ENCODE assay signal across 20 cellular contexts in genomic region chr16:69909760-69910159, GRCh38.
"Had no signal": no experiment of that assay in that cellular context is flagged by ENCODE, and none has a peak within 500 bp of the region (broad histone marks: within the 10 kb centered on the region; RNA-seq: fewer than 3 reads in every experiment).

No MANE protein-coding gene starts in this region.

- H3K27me3 ChIP-seq: adrenal gland, foreskin keratinocyte, tibial nerve had no signal

- H3K9me3 ChIP-seq: adrenal gland, left ventricle myocardium inferior, tibial nerve had no signal

- H3K4me1 ChIP-seq: adrenal gland, foreskin keratinocyte, left ventricle myocardium inferior had no signal

- ATAC-seq: activated CD4-positive, CD25-positive, alpha-beta regulatory T cell treated with anti-CD3 and anti-CD28 coated beads, Interleukin-2, amount 50 U/mL, for 24 hours; foreskin keratinocyte; natural killer cell; stimulated activated naive CD8-positive, alpha-beta T cell treated with anti-CD3 and anti-CD28 coated beads, Interleukin-15, Interleukin-2, amounts not matched to agents 100 U/mL and 50 U/mL, for 24 hours had no signal

- H3K4me3 ChIP-seq: adrenal gland, coronary artery, left ventricle myocardium inferior, tibial nerve had no signal

- H3K27ac ChIP-seq: adrenal gland, coronary artery, epithelial cell of prostate, foreskin keratinocyte, left ventricle myocardium inferior had no signal

- DNase-seq: activated CD4-positive, alpha-beta memory T cell treated with anti-CD3 and anti-CD28 coated beads, Interleukin-2, amount 10 ng/mL, durations not matched to agents 7 days and 5 days; activated CD4-positive, alpha-beta T cell treated with anti-CD3 and anti-CD28 coated beads, Interleukin-2, amount 10 ng/mL, durations not matched to agents 24 days and 14 days; activated gamma-delta T cell; adrenal gland; endodermal cell; foreskin keratinocyte; immature natural killer cell; kidney glomerular epithelial cell; left ventricle myocardium inferior; midbrain; natural killer cell; stimulated activated CD4-positive, alpha-beta T cell treated with anti-CD3 and anti-CD28 coated beads, Interleukin-12 subunit alpha, Interleukin-12 subunit beta, amount 100 ng/mL, for 4 hours; stimulated activated CD4-positive, alpha-beta T cell treated with anti-CD3 and anti-CD28 coated beads, Interleukin-4, amount 100 ng/mL, for 4 hours; stimulated activated naive CD8-positive, alpha-beta T cell treated with anti-CD3 and anti-CD28 coated beads, Interleukin-15, Interleukin-2, amounts not matched to agents 100 U/mL and 50 U/mL, for 24 hours; substantia nigra; T-helper 2 cell had no signal
